10 cellular contexts compared by ENCODE assay signal in the genomic region with DNA sequence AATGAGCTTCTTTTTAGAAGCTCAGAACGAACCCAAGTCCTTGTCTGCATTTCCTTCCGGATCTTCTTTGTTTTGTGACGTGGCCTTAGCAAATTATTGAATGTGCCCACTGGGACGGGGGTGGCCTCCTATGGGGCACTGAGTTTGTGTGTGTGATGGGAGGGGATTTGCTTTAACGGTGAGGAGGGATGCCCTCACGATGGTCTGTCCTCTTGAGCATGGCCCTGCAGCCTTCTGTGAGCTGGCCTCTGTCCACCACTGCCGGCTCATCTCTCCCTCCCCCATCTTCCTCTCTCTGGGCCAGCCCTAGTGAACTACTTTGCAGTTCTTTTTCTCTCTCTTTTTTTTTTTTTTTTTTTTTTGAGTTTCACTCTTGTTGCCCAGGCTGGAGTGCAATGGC.
DNase-seq lines count a peak whose midpoint lies in the region; ATAC-seq and TF ChIP-seq lines count a peak whose summit lies in the region.
"Had no signal": no experiment of that assay in that cellular context is flagged by ENCODE, and none has a peak within 500 bp of the region (broad histone marks: within the 10 kb centered on the region; RNA-seq: fewer than 3 reads in every experiment).

No MANE protein-coding gene starts in this region.

- H3K27ac Mint-ChIP-seq in activated T-cell treated with anti-CD3 and anti-CD28 coated beads, Interleukin-2, amount 50 U/mL, for 72 hours, result no peak overlapping the region

- peak overlapping the region; percentile 54 for H3K27ac ChIP-seq in HCT116 (ENCODE audit: low read depth, low read length)
- peak overlapping the region; percentile 45 to 87 for H3K27ac ChIP-seq in breast epithelium

- no peak for ATAC-seq in HCT116
- no peak for ATAC-seq in activated T-cell treated with anti-CD3 and anti-CD28 coated beads, Interleukin-2, amount 50 U/mL, for 72 hours (replicated peaks in 1 of 2)
- ATAC-seq in GM21717 (IDR thresholded peaks at IDR 0.05; ENCODE audit: unreplicated experiment), result no peak
- ATAC-seq: esophagus mucosa had no signal

- H3K27me3 ChIP-seq in HCT116 (ENCODE audit: insufficient read depth, low read length) (no peaks in the 10 kb centered on the region), breast epithelium (no peaks in the 10 kb centered on the region)

- no peak for TF ChIP-seq POLR2A in HCT116 (IDR thresholded peaks at IDR 0.05; ENCODE audit: borderline replicate concordance, extremely low read depth, insufficient read depth, insufficient read length)
- no peak for TF ChIP-seq POLR2A in breast epithelium (IDR thresholded peaks at IDR 0.05)

- POLR2A ChIA-PET in HCT116 (lab: Charles Lee), result no interaction called here

- TF ChIP-seq CTCF in HCT116 (IDR thresholded peaks at IDR 0.05 in 2 of 3, conservative IDR thresholded peaks at IDR 0.05 in 1 of 3; ENCODE audit: borderline replicate concordance in 1 of 3, insufficient read depth in 1 of 3, low read depth in 2 of 3, low read length in 2 of 3) (no peak), breast epithelium (IDR thresholded peaks at IDR 0.05) (no peak)

- no peak for TF ChIP-seq RAD21 in HCT116 (IDR thresholded peaks at IDR 0.05; ENCODE audit: low read depth)

- H3K9me3 ChIP-seq in HCT116 (ENCODE audit: control insufficient read depth in 1 of 2, insufficient read depth in 1 of 2, low read depth in 1 of 2, low read length in 2 of 2) (no peaks in the 10 kb centered on the region), breast epithelium (no peaks in the 10 kb centered on the region), iPS-18c (ENCODE audit: control insufficient read depth, insufficient read depth, low read length) (no peaks in the 10 kb centered on the region)

- no peaks in the 10 kb centered on the region for H3K79me2 ChIP-seq in HCT116 (ENCODE audit: insufficient read depth, low read length)

- H3K27me3 Mint-ChIP-seq in activated T-cell treated with anti-CD3 and anti-CD28 coated beads, Interleukin-2, amount 50 U/mL, for 72 hours (ENCODE audit: low read depth), result peaks cover 14% of the 10 kb centered on the region

- no TSS peak for BruUV-seq in HCT116 (replicated peaks; lab: Mats Ljungman, UMichigan)

- RAD21 ChIA-PET in HCT116 (lab: Charles Lee; ENCODE audit: low non-redundant PET in 1 of 2, low total read pairs in 2 of 2, uncharacterized antibody in 2 of 2, unreplicated experiment in 2 of 2), result no interaction called here

- DNase-seq in HCT116 (ENCODE audit: low read depth, low spot score) (no peak), breast epithelium (ENCODE audit: low spot score in 2 of 2) (no peak), smooth muscle cell of the brain vasculature (ENCODE audit: low read depth, low spot score) (peak; percentile 33), NCI-H1436 (lab: John Stamatoyannopoulos, UW) (no peak), HuH-7.5 (ENCODE audit: low spot score) (no peak)
- DNase-seq in activated T-cell treated with anti-CD3 and anti-CD28 coated beads, Interleukin-2, amount 50 U/mL, for 72 hours, result no peak
- DNase-seq: activated T-cell treated with anti-CD3 and anti-CD28 coated beads, Interleukin-2, amount 50 U/mL, for 1 hour had no signal

- peaks cover 23 to 25% of the 10 kb centered on the region in 2 experiments for H3K4me1 ChIP-seq in HCT116 (ENCODE audit: control insufficient read depth in 1 of 2, insufficient read depth in 2 of 2, low read length in 2 of 2)
- H3K4me1 ChIP-seq in breast epithelium, result no peaks in the 10 kb centered on the region

- peak overlapping the region; percentile 25 for H3K9ac ChIP-seq in HCT116 (ENCODE audit: low read length)

- H3K4me3 ChIP-seq in HCT116 (replicated peaks in 1 of 2; ENCODE audit: low read depth in 1 of 2, low read length in 2 of 2), result peak overlapping the region; percentile 6 to 53; a peak in 3 of 4 replicates
- peak overlapping the region in 2 of 3 donors; percentile 25 to 48 for H3K4me3 ChIP-seq in breast epithelium
- H3K4me3 ChIP-seq in iPS-18c (ENCODE audit: insufficient read depth, low read depth, low read length), result peak overlapping the region; percentile 21; the same call in 1 of the 2 replicates

- no peak overlapping the region for H3K4me3 Mint-ChIP-seq in activated T-cell treated with anti-CD3 and anti-CD28 coated beads, Interleukin-2, amount 50 U/mL, for 72 hours

- no peaks in the 10 kb centered on the region for H3K9me3 Mint-ChIP-seq in activated T-cell treated with anti-CD3 and anti-CD28 coated beads, Interleukin-2, amount 50 U/mL, for 72 hours

- H2AFZ ChIP-seq in HCT116 (ENCODE audit: low read depth, low read length, poor library complexity, severe bottlenecking), result peak overlapping the region; percentile 99

- CTCF ChIA-PET in HCT116 (lab: Charles Lee), result no interaction called here

- H3K36me3 ChIP-seq in HCT116 (ENCODE audit: control insufficient read depth in 1 of 2, insufficient read depth in 2 of 2, low read length in 2 of 2), result no peaks in the 10 kb centered on the region
- H3K36me3 ChIP-seq in breast epithelium, result no peaks in the 10 kb centered on the region

- intact Hi-C loops in HCT116 (cut with micrococcal nuclease), result loop anchor here (5.0 kb wide), 1 partner anchor 55 kb away; no protein-coding TSS in a partner anchor
- intact Hi-C loops in breast epithelium (cut with DNase I; ENCODE audit: low total_unique reads), result no loop called here

- H3K4me2 ChIP-seq in HCT116 (ENCODE audit: low read length), result peak overlapping the region; percentile 93

- no peaks in the 10 kb centered on the region for H3K9me2 ChIP-seq in HCT116 (ENCODE audit: insufficient read depth)

- H4K20me1 ChIP-seq in HCT116 (ENCODE audit: insufficient read depth), result no peaks in the 10 kb centered on the region

- no peaks in the 10 kb centered on the region for H3K36me3 Mint-ChIP-seq in activated T-cell treated with anti-CD3 and anti-CD28 coated beads, Interleukin-2, amount 50 U/mL, for 72 hours (ENCODE audit: insufficient read depth in 2 of 2)

- H3K4me1 Mint-ChIP-seq in activated T-cell treated with anti-CD3 and anti-CD28 coated beads, Interleukin-2, amount 50 U/mL, for 72 hours (ENCODE audit: low read depth), result peaks cover 9% of the 10 kb centered on the region

TF ChIP-seq in HCT116, 20 proteins besides CTCF, POLR2A, EP300 and RAD21:
- TF ChIP-seq POLR2AphosphoS5 (IDR thresholded peaks at IDR 0.05; ENCODE audit: low read depth, low read length), result no peak
- no peak for TF ChIP-seq YY1 (IDR thresholded peaks at IDR 0.05; ENCODE audit: extremely low read depth, insufficient replicate concordance, low read depth, low read length)
- TF ChIP-seq EZH2phosphoT487 (IDR thresholded peaks at IDR 0.05; ENCODE audit: borderline replicate concordance), result no peak
- TF ChIP-seq SIN3A (IDR thresholded peaks at IDR 0.05; ENCODE audit: low read depth), result no peak
- no peak for TF ChIP-seq EGR1 (IDR thresholded peaks at IDR 0.05; ENCODE audit: low read depth)
- TF ChIP-seq CEBPB (IDR thresholded peaks at IDR 0.05; ENCODE audit: low read depth), result no peak
- no peak for TF ChIP-seq EZH2 (IDR thresholded peaks at IDR 0.05)
- no peak for TF ChIP-seq SP1 (IDR thresholded peaks at IDR 0.05; ENCODE audit: low read depth)
- TF ChIP-seq, protein P1, sequence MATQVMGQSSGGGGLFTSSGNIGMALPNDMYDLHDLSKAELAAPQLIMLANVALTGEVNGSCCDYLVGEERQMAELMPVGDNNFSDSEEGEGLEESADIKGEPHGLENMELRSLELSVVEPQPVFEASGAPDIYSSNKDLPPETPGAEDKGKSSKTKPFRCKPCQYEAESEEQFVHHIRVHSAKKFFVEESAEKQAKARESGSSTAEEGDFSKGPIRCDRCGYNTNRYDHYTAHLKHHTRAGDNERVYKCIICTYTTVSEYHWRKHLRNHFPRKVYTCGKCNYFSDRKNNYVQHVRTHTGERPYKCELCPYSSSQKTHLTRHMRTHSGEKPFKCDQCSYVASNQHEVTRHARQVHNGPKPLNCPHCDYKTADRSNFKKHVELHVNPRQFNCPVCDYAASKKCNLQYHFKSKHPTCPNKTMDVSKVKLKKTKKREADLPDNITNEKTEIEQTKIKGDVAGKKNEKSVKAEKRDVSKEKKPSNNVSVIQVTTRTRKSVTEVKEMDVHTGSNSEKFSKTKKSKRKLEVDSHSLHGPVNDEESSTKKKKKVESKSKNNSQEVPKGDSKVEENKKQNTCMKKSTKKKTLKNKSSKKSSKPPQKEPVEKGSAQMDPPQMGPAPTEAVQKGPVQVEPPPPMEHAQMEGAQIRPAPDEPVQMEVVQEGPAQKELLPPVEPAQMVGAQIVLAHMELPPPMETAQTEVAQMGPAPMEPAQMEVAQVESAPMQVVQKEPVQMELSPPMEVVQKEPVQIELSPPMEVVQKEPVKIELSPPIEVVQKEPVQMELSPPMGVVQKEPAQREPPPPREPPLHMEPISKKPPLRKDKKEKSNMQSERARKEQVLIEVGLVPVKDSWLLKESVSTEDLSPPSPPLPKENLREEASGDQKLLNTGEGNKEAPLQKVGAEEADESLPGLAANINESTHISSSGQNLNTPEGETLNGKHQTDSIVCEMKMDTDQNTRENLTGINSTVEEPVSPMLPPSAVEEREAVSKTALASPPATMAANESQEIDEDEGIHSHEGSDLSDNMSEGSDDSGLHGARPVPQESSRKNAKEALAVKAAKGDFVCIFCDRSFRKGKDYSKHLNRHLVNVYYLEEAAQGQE (IDR thresholded peaks at IDR 0.05; ENCODE audit: low read depth), result no peak
- TF ChIP-seq FOSL1 (IDR thresholded peaks at IDR 0.05; ENCODE audit: low read depth), result no peak
- TF ChIP-seq, protein P2, sequence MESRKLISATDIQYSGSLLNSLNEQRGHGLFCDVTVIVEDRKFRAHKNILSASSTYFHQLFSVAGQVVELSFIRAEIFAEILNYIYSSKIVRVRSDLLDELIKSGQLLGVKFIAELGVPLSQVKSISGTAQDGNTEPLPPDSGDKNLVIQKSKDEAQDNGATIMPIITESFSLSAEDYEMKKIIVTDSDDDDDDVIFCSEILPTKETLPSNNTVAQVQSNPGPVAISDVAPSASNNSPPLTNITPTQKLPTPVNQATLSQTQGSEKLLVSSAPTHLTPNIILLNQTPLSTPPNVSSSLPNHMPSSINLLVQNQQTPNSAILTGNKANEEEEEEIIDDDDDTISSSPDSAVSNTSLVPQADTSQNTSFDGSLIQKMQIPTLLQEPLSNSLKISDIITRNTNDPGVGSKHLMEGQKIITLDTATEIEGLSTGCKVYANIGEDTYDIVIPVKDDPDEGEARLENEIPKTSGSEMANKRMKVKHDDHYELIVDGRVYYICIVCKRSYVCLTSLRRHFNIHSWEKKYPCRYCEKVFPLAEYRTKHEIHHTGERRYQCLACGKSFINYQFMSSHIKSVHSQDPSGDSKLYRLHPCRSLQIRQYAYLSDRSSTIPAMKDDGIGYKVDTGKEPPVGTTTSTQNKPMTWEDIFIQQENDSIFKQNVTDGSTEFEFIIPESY (IDR thresholded peaks at IDR 0.05; ENCODE audit: extremely low read depth, insufficient replicate concordance, low read length), result no peak
- TF ChIP-seq, protein P3, sequence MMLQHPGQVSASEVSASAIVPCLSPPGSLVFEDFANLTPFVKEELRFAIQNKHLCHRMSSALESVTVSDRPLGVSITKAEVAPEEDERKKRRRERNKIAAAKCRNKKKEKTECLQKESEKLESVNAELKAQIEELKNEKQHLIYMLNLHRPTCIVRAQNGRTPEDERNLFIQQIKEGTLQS (IDR thresholded peaks at IDR 0.05), result no peak
TF ChIP-seq in HCT116: peak in this region for 0.
